ENCODE assay signal across 34 cellular contexts in genomic region chr11:69097263-69097662, GRCh38. TPM values are rescaled to one million over a fixed set of nuclear protein-coding genes. Genes with fewer than 3 reads are reported as not detected.
"Had no signal": no experiment of that assay in that cellular context is flagged by ENCODE, and none has a peak within 500 bp of the region (broad histone marks: within the 10 kb centered on the region; RNA-seq: fewer than 3 reads in every experiment).

No MANE protein-coding gene starts in this region.

- H3K27me3 Mint-ChIP-seq: activated CD4-positive, alpha-beta T cell treated with anti-CD3 and anti-CD28 coated beads for 36 hours; activated CD4-positive, alpha-beta T cell treated with anti-CD3 and anti-CD28 coated beads, Interleukin-2, amount 10 ng/mL, durations not matched to agents 24 days and 14 days; activated naive CD4-positive, alpha-beta T cell treated with anti-CD3 and anti-CD28 coated beads, Interleukin-2, amount 50 U/mL, for 24 hours; activated naive CD8-positive, alpha-beta T cell treated with anti-CD3 and anti-CD28 coated beads for 36 hours had no signal

- DNase-seq: activated CD4-positive, alpha-beta memory T cell treated with anti-CD3 and anti-CD28 coated beads for 36 hours; activated CD4-positive, alpha-beta T cell treated with anti-CD3 and anti-CD28 coated beads for 36 hours; activated CD4-positive, alpha-beta T cell treated with anti-CD3 and anti-CD28 coated beads, Interleukin-2, amount 10 ng/mL, durations not matched to agents 24 days and 14 days; activated CD4-positive, CD25-positive, alpha-beta regulatory T cell; activated CD4-positive, CD25-positive, alpha-beta regulatory T cell treated with anti-CD3 and anti-CD28 coated beads, Interleukin-2, amount 50 U/mL, for 72 hours; activated CD8-positive, alpha-beta memory T cell treated with anti-CD3 and anti-CD28 coated beads, Interleukin-2, amount 10 ng/mL, durations not matched to agents 7 days and 5 days; activated CD8-positive, alpha-beta memory T cell treated with anti-CD3 and anti-CD28 coated beads, Interleukin-2, amount 50 U/mL, for 4 hours; activated CD8-positive, alpha-beta T cell treated with anti-CD3 and anti-CD28 coated beads, Interleukin-2, amount 10 ng/mL, durations not matched to agents 7 days and 5 days; activated effector memory CD4-positive, alpha-beta T cell treated with anti-CD3 and anti-CD28 coated beads, Interleukin-2, amount 50 U/mL, for 16 hours; activated naive CD4-positive, alpha-beta T cell treated with anti-CD3 and anti-CD28 coated beads for 36 hours; activated naive CD8-positive, alpha-beta T cell treated with anti-CD3 and anti-CD28 coated beads for 36 hours; activated T-cell treated with anti-CD3 and anti-CD28 coated beads, Interleukin-2, amount 50 U/mL, for 1 hour; activated T-cell treated with anti-CD3 and anti-CD28 coated beads, Interleukin-2, amount 50 U/mL, for 48 hours; central memory CD4-positive, alpha-beta T cell; cerebellar nuclear complex; colonic mucosa; effector CD8-positive, alpha-beta T cell; foreskin fibroblast; heart left ventricle; T-helper 1 cell; T-helper 17 cell; T1000; WERI-Rb-1 had no signal

- ATAC-seq: activated CD4-positive, alpha-beta T cell treated with anti-CD3 and anti-CD28 coated beads for 36 hours; activated CD8-positive, alpha-beta memory T cell treated with anti-CD3 and anti-CD28 coated beads, Interleukin-2, amount 10 ng/mL, durations not matched to agents 7 days and 5 days; activated CD8-positive, alpha-beta T cell treated with anti-CD3 and anti-CD28 coated beads, Interleukin-2, amount 10 ng/mL, durations not matched to agents 7 days and 5 days; esophagus mucosa; heart left ventricle; T-helper 17 cell had no signal

- H3K36me3 ChIP-seq: breast epithelium, colonic mucosa, WERI-Rb-1 had no signal

- H3K27me3 ChIP-seq: ascending aorta, breast epithelium, cardiac muscle cell, colonic mucosa, heart left ventricle had no signal

- H3K4me3 ChIP-seq: ascending aorta, breast epithelium, cardiac muscle cell, colonic mucosa, heart left ventricle had no signal

- H3K9me3 ChIP-seq: ascending aorta, breast epithelium, colonic mucosa, heart left ventricle had no signal

- H3K4me3 Mint-ChIP-seq: activated CD4-positive, alpha-beta memory T cell treated with anti-CD3 and anti-CD28 coated beads for 36 hours; activated CD4-positive, alpha-beta T cell treated with anti-CD3 and anti-CD28 coated beads for 36 hours; activated CD4-positive, alpha-beta T cell treated with anti-CD3 and anti-CD28 coated beads, Interleukin-2, amount 10 ng/mL, durations not matched to agents 24 days and 14 days; activated CD8-positive, alpha-beta memory T cell treated with anti-CD3 and anti-CD28 coated beads, Interleukin-2, amount 10 ng/mL, durations not matched to agents 7 days and 5 days; activated CD8-positive, alpha-beta T cell treated with anti-CD3 and anti-CD28 coated beads, Interleukin-2, amount 10 ng/mL, durations not matched to agents 7 days and 5 days; activated naive CD4-positive, alpha-beta T cell treated with anti-CD3 and anti-CD28 coated beads for 36 hours; activated naive CD4-positive, alpha-beta T cell treated with anti-CD3 and anti-CD28 coated beads, Interleukin-2, amount 50 U/mL, for 24 hours; activated naive CD8-positive, alpha-beta T cell treated with anti-CD3 and anti-CD28 coated beads for 36 hours; activated T-helper 1 cell treated with anti-CD3 and anti-CD28 coated beads, Interleukin-12 subunit alpha, Interleukin-12 subunit beta, Interleukin-2, Interleukin-4 antibody, amounts not matched to agents 30 ng/mL and 10 ng/mL and 1 ng/mL, durations not matched to agents 14 hours and 24 hours and 36 hours; brain; T-helper 17 cell; T-helper 2 cell treated with Interferon-gamma antibody and Interleukin-4, amounts not matched to agents 5 μg/mL and 100 μg/mL, for 36 hours had no signal

- H3K4me1 ChIP-seq: colonic mucosa had no signal

- H3K4me1 Mint-ChIP-seq: activated CD8-positive, alpha-beta memory T cell treated with anti-CD3 and anti-CD28 coated beads, Interleukin-2, amount 10 ng/mL, durations not matched to agents 7 days and 5 days had no signal

- H3K9me3 Mint-ChIP-seq: activated CD4-positive, alpha-beta memory T cell treated with anti-CD3 and anti-CD28 coated beads for 36 hours; activated CD4-positive, alpha-beta T cell treated with anti-CD3 and anti-CD28 coated beads, Interleukin-2, amount 10 ng/mL, durations not matched to agents 24 days and 14 days; activated naive CD4-positive, alpha-beta T cell treated with anti-CD3 and anti-CD28 coated beads for 36 hours; activated naive CD4-positive, alpha-beta T cell treated with anti-CD3 and anti-CD28 coated beads, Interleukin-2, amount 50 U/mL, for 24 hours; activated naive CD8-positive, alpha-beta T cell treated with anti-CD3 and anti-CD28 coated beads for 36 hours; activated T-helper 1 cell treated with anti-CD3 and anti-CD28 coated beads, Interleukin-12 subunit alpha, Interleukin-12 subunit beta, Interleukin-2, Interleukin-4 antibody, amounts not matched to agents 30 ng/mL and 10 ng/mL and 1 ng/mL, durations not matched to agents 14 hours and 24 hours and 36 hours; activated T-helper 2 cell treated with anti-CD3 and anti-CD28 coated beads, Interferon-gamma antibody, Interleukin-2, Interleukin-4, amounts not matched to agents 10 μg/mL and 5 μg/mL and 100 μg/mL, durations not matched to agents 14 hours and 24 hours and 36 hours; T-helper 2 cell treated with Interferon-gamma antibody and Interleukin-4, amounts not matched to agents 5 μg/mL and 100 μg/mL, for 36 hours had no signal

- H3K27ac ChIP-seq: ascending aorta, breast epithelium, cardiac muscle cell, colonic mucosa, heart left ventricle, WERI-Rb-1 had no signal

- H3K27ac Mint-ChIP-seq: activated CD4-positive, alpha-beta memory T cell treated with anti-CD3 and anti-CD28 coated beads for 36 hours; activated CD4-positive, alpha-beta T cell treated with anti-CD3 and anti-CD28 coated beads for 36 hours; activated CD4-positive, alpha-beta T cell treated with anti-CD3 and anti-CD28 coated beads, Interleukin-2, amount 10 ng/mL, durations not matched to agents 24 days and 14 days; activated CD8-positive, alpha-beta memory T cell treated with anti-CD3 and anti-CD28 coated beads, Interleukin-2, amount 10 ng/mL, durations not matched to agents 7 days and 5 days; activated CD8-positive, alpha-beta T cell treated with anti-CD3 and anti-CD28 coated beads, Interleukin-2, amount 10 ng/mL, durations not matched to agents 7 days and 5 days; activated naive CD4-positive, alpha-beta T cell treated with anti-CD3 and anti-CD28 coated beads for 36 hours; activated naive CD4-positive, alpha-beta T cell treated with anti-CD3 and anti-CD28 coated beads, Interleukin-2, amount 50 U/mL, for 24 hours; activated naive CD8-positive, alpha-beta T cell treated with anti-CD3 and anti-CD28 coated beads for 36 hours; activated T-helper 1 cell treated with anti-CD3 and anti-CD28 coated beads, Interleukin-12 subunit alpha, Interleukin-12 subunit beta, Interleukin-2, Interleukin-4 antibody, amounts not matched to agents 30 ng/mL and 10 ng/mL and 1 ng/mL, durations not matched to agents 14 hours and 24 hours and 36 hours; activated T-helper 2 cell treated with anti-CD3 and anti-CD28 coated beads, Interferon-gamma antibody, Interleukin-2, Interleukin-4, amounts not matched to agents 10 μg/mL and 5 μg/mL and 100 μg/mL, durations not matched to agents 14 hours and 24 hours and 36 hours; brain; T-helper 17 cell; T-helper 2 cell treated with Interferon-gamma antibody and Interleukin-4, amounts not matched to agents 5 μg/mL and 100 μg/mL, for 36 hours had no signal

RNA-seq across cellular contexts. Expression of gene SMIM38, which starts 58.5 kb away (rescaled TPM):
- total RNA-seq: dermis microvascular lymphatic vessel endothelial cell, epithelial cell of proximal tubule had no signal
